8 cellular contexts compared by ENCODE assay signal in the genomic region with DNA sequence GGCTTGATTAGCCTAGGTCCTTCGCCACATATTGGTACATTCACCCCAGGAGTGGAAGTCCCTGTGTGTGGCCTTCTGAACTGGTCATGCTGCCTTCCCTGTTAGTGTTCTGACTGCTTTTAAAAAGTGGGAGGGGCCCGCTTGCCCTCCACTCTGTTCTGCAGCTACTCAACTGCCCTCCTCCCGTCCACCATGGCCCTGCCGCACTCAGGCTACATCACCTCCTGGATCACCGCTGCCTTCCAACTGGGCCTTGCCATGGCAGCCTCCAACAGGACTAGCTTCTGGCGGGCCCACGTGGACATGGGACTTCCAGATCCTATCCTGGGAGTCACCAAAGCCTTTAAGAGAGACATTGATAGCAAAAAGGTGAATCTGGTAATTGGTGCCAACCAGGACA.
"Had no signal": no experiment of that assay in that cellular context is flagged by ENCODE, and none has a peak within 500 bp of the region (broad histone marks: within the 10 kb centered on the region; RNA-seq: fewer than 3 reads in every experiment).

No MANE protein-coding gene starts in this region.

- H3K9me3 Mint-ChIP-seq: GM23338, HFFc6 had no signal

- H3K27ac Mint-ChIP-seq: GM23338, HFFc6 had no signal

- H3K9ac ChIP-seq: GM23248 had no signal

- H3K4me3 Mint-ChIP-seq: GM23338, HFFc6 had no signal

- H3K9me3 ChIP-seq: HAP-1 had no signal

- DNase-seq: GM23248, GOT3, H7, HCEC 1CT, HFFc6 had no signal

- ATAC-seq: GM23338, HCT116 had no signal

- H3K4me3 ChIP-seq: GM23248, GM23338, HAP-1 had no signal

- H3K4me2 ChIP-seq: GM23338 had no signal

- H3K27ac ChIP-seq: GM23248 had no signal

- H3K4me1 ChIP-seq: HAP-1 had no signal

- H3K36me3 ChIP-seq: HAP-1 had no signal

- H3K4me1 Mint-ChIP-seq: GM23338 had no signal

- H2AFZ ChIP-seq: GM23248, GM23338 had no signal
